18 cellular contexts compared by ENCODE assay signal in genomic region chr6:139754898-139755754, GRCh38.
DNase-seq lines count a peak whose midpoint lies in the region; ATAC-seq and TF ChIP-seq lines count a peak whose summit lies in the region.
"Had no signal": no experiment of that assay in that cellular context is flagged by ENCODE, and none has a peak within 500 bp of the region (broad histone marks: within the 10 kb centered on the region; RNA-seq: fewer than 3 reads in every experiment).

No MANE protein-coding gene starts in this region.

- no peak for ATAC-seq in Right ventricle myocardium superior (ENCODE audit: poor library complexity)
- ATAC-seq: lower lobe of right lung, natural killer cell had no signal

- in situ Hi-C loops in brain microvascular endothelial cell (cut with HindIII; ENCODE audit: low pct_ligation_motif_present, low sequenced_read_pairs), result no loop called here

- DNase-seq in HFFc6, result no peak
- DNase-seq in brain microvascular endothelial cell, result no peak
- peak; percentile 61 for DNase-seq in mesenchymal stem cell
- no peak for DNase-seq in progenitor cell of endocrine pancreas (ENCODE audit: low spot score, unreplicated experiment)
- DNase-seq in NCI-H345 treated with DMSO at 0.1 percent for 48 hours (lab: John Stamatoyannopoulos, UW; ENCODE audit: unreplicated experiment), result no peak
- DNase-seq in Right ventricle myocardium superior, result no peak
- no peak for DNase-seq in globus pallidus (ENCODE audit: low spot score)
- DNase-seq: dorsolateral prefrontal cortex; H7; lower lobe of right lung; natural killer cell; NCI-H2029 treated with DMSO at 0.1 percent for 48 hours; NCI-H524 treated with DMSO at 0.1 percent for 48 hours; RPMI8226; sigmoid colon; stimulated activated CD4-positive, alpha-beta T cell treated with anti-CD3 and anti-CD28 coated beads, Interleukin-4, amount 100 ng/mL, for 4 hours had no signal

- H3K4ac ChIP-seq in mesenchymal stem cell (ENCODE audit: low read depth in 1 of 2, low read length in 2 of 2), result no peak overlapping the region

- peaks cover 5% of the 10 kb centered on the region for H3K4me1 ChIP-seq in mesenchymal stem cell (ENCODE audit: control insufficient read depth, insufficient read depth, low read depth, low read length)
- peaks cover 3 to 63% (median 39%) of the 10 kb centered on the region in 5 donors for H3K4me1 ChIP-seq in subcutaneous abdominal adipose tissue (ENCODE audit: control insufficient read depth in 5 of 5, insufficient read depth in 5 of 5, low read length in 5 of 5)

- H3K27me3 ChIP-seq in brain microvascular endothelial cell (replicated peaks), result no peaks in the 10 kb centered on the region
- no peaks in the 10 kb centered on the region for H3K27me3 ChIP-seq in mesenchymal stem cell (ENCODE audit: control insufficient read depth in 1 of 2, insufficient read depth in 1 of 2, low read length in 2 of 2)
- H3K27me3 ChIP-seq in subcutaneous abdominal adipose tissue (ENCODE audit: control insufficient read depth in 5 of 5, insufficient read depth in 4 of 5, low read length in 5 of 5), result no peaks in the 10 kb centered on the region
- H3K27me3 ChIP-seq: dorsolateral prefrontal cortex, sigmoid colon had no signal

- H3K9me3 Mint-ChIP-seq in HFFc6 (no peaks in the 10 kb centered on the region), progenitor cell of endocrine pancreas (ENCODE audit: low read depth) (no peaks in the 10 kb centered on the region)
- H3K9me3 Mint-ChIP-seq: natural killer cell had no signal

- H3K18ac ChIP-seq in mesenchymal stem cell (ENCODE audit: low read depth in 1 of 2, low read length in 2 of 2), result no peak overlapping the region

- no peak overlapping the region for H3K4me2 ChIP-seq in mesenchymal stem cell (ENCODE audit: low read length, poor library complexity, severe bottlenecking)

- H3K36me3 ChIP-seq in brain microvascular endothelial cell (replicated peaks), result no peaks in the 10 kb centered on the region
- no peaks in the 10 kb centered on the region for H3K36me3 ChIP-seq in mesenchymal stem cell (ENCODE audit: control insufficient read depth in 1 of 2, insufficient read depth in 2 of 2, low read depth in 1 of 2, low read length in 2 of 2)
- H3K36me3 ChIP-seq in subcutaneous abdominal adipose tissue (ENCODE audit: control insufficient read depth in 5 of 5, insufficient read depth in 5 of 5, low read length in 5 of 5), result no peaks in the 10 kb centered on the region
- H3K36me3 ChIP-seq: lower lobe of right lung, sigmoid colon had no signal

- H3K9me3 ChIP-seq in mesenchymal stem cell (ENCODE audit: control insufficient read depth, low read length), result no peaks in the 10 kb centered on the region
- H3K9me3 ChIP-seq in subcutaneous abdominal adipose tissue (ENCODE audit: control insufficient read depth in 5 of 5, low read length in 5 of 5), result no peaks in the 10 kb centered on the region
- H3K9me3 ChIP-seq: lower lobe of right lung, sigmoid colon had no signal

- H3K4me3 ChIP-seq in brain microvascular endothelial cell (ENCODE audit: low read depth, low read length) (no peak overlapping the region), mesenchymal stem cell (ENCODE audit: insufficient read depth in 1 of 2, low read depth in 1 of 2, low read length in 2 of 2) (peak overlapping the region in 1 of 2 experiments; percentile 1), subcutaneous abdominal adipose tissue (ENCODE audit: low read depth in 1 of 5, low read length in 5 of 5) (no peak overlapping the region)
- H3K4me3 ChIP-seq: dorsolateral prefrontal cortex, lower lobe of right lung, sigmoid colon had no signal

- H3K79me1 ChIP-seq in mesenchymal stem cell (replicated peaks; ENCODE audit: low read length, poor library complexity, severe bottlenecking), result no peaks in the 10 kb centered on the region

- no peak overlapping the region for H3K23ac ChIP-seq in mesenchymal stem cell (ENCODE audit: low read length in 2 of 2)

- H3K36me3 Mint-ChIP-seq in HFFc6 (ENCODE audit: low read depth) (peaks cover 8% of the 10 kb centered on the region; the same call in 1 of the 2 replicates), progenitor cell of endocrine pancreas (ENCODE audit: insufficient read depth) (no peaks in the 10 kb centered on the region)
- H3K36me3 Mint-ChIP-seq: natural killer cell had no signal

- H3K27ac Mint-ChIP-seq in HFFc6 (peak overlapping the region; percentile 92), progenitor cell of endocrine pancreas (no peak overlapping the region)
- H3K27ac Mint-ChIP-seq: natural killer cell had no signal

- TF ChIP-seq CTCF in HFFc6 (IDR thresholded peaks at IDR 0.05), result no peak
- no peak for TF ChIP-seq CTCF in brain microvascular endothelial cell (IDR thresholded peaks at IDR 0.05; ENCODE audit: low read depth, low read length, missing control alignments)
- no peak for TF ChIP-seq CTCF in progenitor cell of endocrine pancreas (IDR thresholded peaks at IDR 0.05; ENCODE audit: unreplicated experiment)

- H3K27me3 Mint-ChIP-seq in HFFc6 (ENCODE audit: insufficient read depth) (no peaks in the 10 kb centered on the region), progenitor cell of endocrine pancreas (no peaks in the 10 kb centered on the region)

- no peak overlapping the region for H2AFZ ChIP-seq in mesenchymal stem cell (ENCODE audit: low read depth, low read length)

- intact Hi-C loops in Right ventricle myocardium superior (cut with DNase I), result loop anchor here (10.0 kb wide), 1 partner anchor 380 kb away; the partner anchor contains the start of gene CITED2

- H2BK15ac ChIP-seq in mesenchymal stem cell (ENCODE audit: low read depth, poor library complexity, severe bottlenecking), result no peak overlapping the region

- H3K9ac ChIP-seq in mesenchymal stem cell (ENCODE audit: low read length) (no peak overlapping the region), subcutaneous abdominal adipose tissue (ENCODE audit: low read length in 5 of 5) (peak overlapping the region in 1 of 5 donors; percentile 42)

- peaks cover 92% of the 10 kb centered on the region for H3K4me1 Mint-ChIP-seq in HFFc6 (ENCODE audit: low read depth)
- peaks cover 25% of the 10 kb centered on the region for H3K4me1 Mint-ChIP-seq in progenitor cell of endocrine pancreas (ENCODE audit: low read depth)
- H3K4me1 Mint-ChIP-seq: natural killer cell had no signal

- H2BK120ac ChIP-seq in mesenchymal stem cell (ENCODE audit: low read depth, low read length), result no peak overlapping the region

- peak overlapping the region; percentile 48 for H3K27ac ChIP-seq in brain microvascular endothelial cell
- H3K27ac ChIP-seq in mesenchymal stem cell (ENCODE audit: low read length, poor library complexity, severe bottlenecking), result peak overlapping the region; percentile 63
- peak overlapping the region; percentile 77 for H3K27ac ChIP-seq in subcutaneous abdominal adipose tissue (ENCODE audit: low read depth, low read length)
- H3K27ac ChIP-seq: C4-2B, dorsolateral prefrontal cortex, lower lobe of right lung had no signal

- H4K91ac ChIP-seq in mesenchymal stem cell (ENCODE audit: low read length), result no peak overlapping the region

- H3K4me3 Mint-ChIP-seq in HFFc6 (peak overlapping the region; percentile 61), progenitor cell of endocrine pancreas (ENCODE audit: low read depth) (no peak overlapping the region)
- H3K4me3 Mint-ChIP-seq: natural killer cell had no signal

- H2BK12ac ChIP-seq in mesenchymal stem cell (ENCODE audit: low read length in 2 of 2), result no peak overlapping the region

- H4K8ac ChIP-seq in mesenchymal stem cell (ENCODE audit: low read length), result no peak overlapping the region

- peak overlapping the region; percentile 24 for H2BK5ac ChIP-seq in mesenchymal stem cell (ENCODE audit: low read depth, low read length, poor library complexity, severe bottlenecking)

- 31% methylated on average over 6 of the region's 6 CpGs for WGBS in mesenchymal stem cell

- no peak overlapping the region for H3K14ac ChIP-seq in mesenchymal stem cell (ENCODE audit: low read length in 2 of 2)

- no peak overlapping the region for H2AK5ac ChIP-seq in mesenchymal stem cell (ENCODE audit: low read length, severe bottlenecking)
